ENCODE assay signal across 21 cellular contexts in genomic region chr6:44530209-44530909, GRCh38.
"Had no signal": no experiment of that assay in that cellular context is flagged by ENCODE, and none has a peak within 500 bp of the region (broad histone marks: within the 10 kb centered on the region; RNA-seq: fewer than 3 reads in every experiment).

No MANE protein-coding gene starts in this region.

- H3K9me3 Mint-ChIP-seq: activated CD4-positive, alpha-beta memory T cell treated with anti-CD3 and anti-CD28 coated beads, Interleukin-2, amount 10 ng/mL, durations not matched to agents 7 days and 5 days; activated naive CD8-positive, alpha-beta T cell treated with anti-CD3 and anti-CD28 coated beads, Interleukin-2, amount 10 ng/mL, durations not matched to agents 7 days and 5 days; central memory CD8-positive, alpha-beta T cell; stimulated activated naive B cell treated with anti-CD40 and anti-IgM and Interleukin-4, amounts not matched to agents 10 μg/mL and 1 μg/mL and 100 μg/mL, for 72 hours had no signal

- H3K27ac ChIP-seq: brain microvascular endothelial cell, colonic mucosa, parathyroid adenoma had no signal

- H3K4me1 ChIP-seq: colonic mucosa, parathyroid adenoma had no signal

- H3K9ac ChIP-seq: parathyroid adenoma had no signal

- H3K36me3 Mint-ChIP-seq: activated CD8-positive, alpha-beta memory T cell treated with anti-CD3 and anti-CD28 coated beads, Interleukin-2, amount 10 ng/mL, durations not matched to agents 7 days and 5 days; activated naive CD8-positive, alpha-beta T cell treated with anti-CD3 and anti-CD28 coated beads, Interleukin-2, amount 10 ng/mL, durations not matched to agents 7 days and 5 days; naive thymus-derived CD8-positive, alpha-beta T cell; stimulated activated naive B cell treated with anti-CD40 and anti-IgM and Interleukin-4, amounts not matched to agents 10 μg/mL and 1 μg/mL and 100 μg/mL, for 72 hours had no signal

- DNase-seq: activated CD4-positive, alpha-beta memory T cell treated with anti-CD3 and anti-CD28 coated beads, Interleukin-2, amount 10 ng/mL, durations not matched to agents 7 days and 5 days; activated CD4-positive, alpha-beta T cell treated with anti-CD3 and anti-CD28 coated beads for 48 hours; activated CD4-positive, CD25-positive, alpha-beta regulatory T cell; activated CD8-positive, alpha-beta memory T cell treated with anti-CD3 and anti-CD28 coated beads, Interleukin-2, amount 10 ng/mL, durations not matched to agents 7 days and 5 days; activated naive CD8-positive, alpha-beta T cell treated with anti-CD3 and anti-CD28 coated beads, Interleukin-2, amount 10 ng/mL, durations not matched to agents 7 days and 5 days; aorta; brain microvascular endothelial cell; colonic mucosa; erythroblast; kidney glomerular epithelial cell; mesendoderm; naive thymus-derived CD8-positive, alpha-beta T cell; small intestine; stimulated activated CD4-positive, alpha-beta T cell treated with anti-CD3 and anti-CD28 coated beads, Interleukin-15, amount 100 ng/mL, for 24 hours; stimulated activated CD4-positive, alpha-beta T cell treated with anti-CD3 and anti-CD28 coated beads, Interleukin-4, amount 100 ng/mL, for 1 hour; stimulated activated naive B cell treated with anti-CD40 and anti-IgM and Interleukin-4, amounts not matched to agents 10 μg/mL and 1 μg/mL and 100 μg/mL, for 72 hours; T1000 had no signal

- H3K27me3 ChIP-seq: brain microvascular endothelial cell, colonic mucosa had no signal

- FAIRE-seq: endometrium, frontal cortex, small intestine had no signal

- H3K4me3 Mint-ChIP-seq: activated CD4-positive, alpha-beta memory T cell treated with anti-CD3 and anti-CD28 coated beads, Interleukin-2, amount 10 ng/mL, durations not matched to agents 7 days and 5 days; activated CD8-positive, alpha-beta memory T cell treated with anti-CD3 and anti-CD28 coated beads, Interleukin-2, amount 10 ng/mL, durations not matched to agents 7 days and 5 days; activated naive CD8-positive, alpha-beta T cell treated with anti-CD3 and anti-CD28 coated beads, Interleukin-2, amount 10 ng/mL, durations not matched to agents 7 days and 5 days; central memory CD8-positive, alpha-beta T cell; naive thymus-derived CD8-positive, alpha-beta T cell; stimulated activated naive B cell treated with anti-CD40 and anti-IgM and Interleukin-4, amounts not matched to agents 10 μg/mL and 1 μg/mL and 100 μg/mL, for 72 hours had no signal

- H3K27ac Mint-ChIP-seq: activated CD4-positive, alpha-beta memory T cell treated with anti-CD3 and anti-CD28 coated beads, Interleukin-2, amount 10 ng/mL, durations not matched to agents 7 days and 5 days; activated CD8-positive, alpha-beta memory T cell treated with anti-CD3 and anti-CD28 coated beads, Interleukin-2, amount 10 ng/mL, durations not matched to agents 7 days and 5 days; activated naive CD8-positive, alpha-beta T cell treated with anti-CD3 and anti-CD28 coated beads, Interleukin-2, amount 10 ng/mL, durations not matched to agents 7 days and 5 days; stimulated activated naive B cell treated with anti-CD40 and anti-IgM and Interleukin-4, amounts not matched to agents 10 μg/mL and 1 μg/mL and 100 μg/mL, for 72 hours had no signal

- H3K36me3 ChIP-seq: brain microvascular endothelial cell, colonic mucosa had no signal

- H3K4me3 ChIP-seq: colonic mucosa had no signal

- H3K9me3 ChIP-seq: colonic mucosa had no signal

- H3K27me3 Mint-ChIP-seq: activated CD4-positive, alpha-beta memory T cell treated with anti-CD3 and anti-CD28 coated beads, Interleukin-2, amount 10 ng/mL, durations not matched to agents 7 days and 5 days had no signal

- H3K79me2 ChIP-seq: parathyroid adenoma had no signal

- ATAC-seq: activated CD8-positive, alpha-beta memory T cell treated with anti-CD3 and anti-CD28 coated beads, Interleukin-2, amount 10 ng/mL, durations not matched to agents 7 days and 5 days; naive thymus-derived CD8-positive, alpha-beta T cell; stimulated activated naive B cell treated with anti-CD40 and anti-IgM and Interleukin-4, amounts not matched to agents 10 μg/mL and 1 μg/mL and 100 μg/mL, for 72 hours had no signal

- H2AFZ ChIP-seq: parathyroid adenoma had no signal
